In the genomic region with DNA sequence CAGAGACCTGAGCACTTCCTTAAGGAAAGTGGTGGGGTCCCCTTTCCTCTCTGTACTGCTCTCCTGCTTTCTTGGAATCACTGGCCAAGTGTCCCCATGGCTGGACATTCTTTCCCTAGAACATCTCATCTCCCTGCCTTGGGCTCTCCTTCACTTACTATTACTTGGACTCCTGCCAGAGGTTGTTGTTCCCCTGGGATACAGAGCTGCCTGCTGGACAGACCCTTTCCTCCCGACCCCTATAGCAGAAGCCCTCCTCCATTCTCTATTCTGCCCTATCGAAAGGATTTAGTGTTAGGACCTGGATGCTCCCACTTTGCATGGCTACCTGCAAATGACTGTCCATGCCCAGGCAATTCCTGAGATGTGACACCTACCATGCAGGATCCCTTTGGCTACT, we compare ENCODE assay signal across 19 cellular contexts.
DNase-seq lines count a peak whose midpoint lies in the region; ATAC-seq and TF ChIP-seq lines count a peak whose summit lies in the region.
"Had no signal": no experiment of that assay in that cellular context is flagged by ENCODE, and none has a peak within 500 bp of the region (broad histone marks: within the 10 kb centered on the region; RNA-seq: fewer than 3 reads in every experiment).

No MANE protein-coding gene starts in this region.

- H3K9me3 Mint-ChIP-seq in type B pancreatic cell = no peaks in the 10 kb centered on the region
- H3K9me3 Mint-ChIP-seq: CD8-positive, alpha-beta T cell; HFFc6 had no signal

- no peaks in the 10 kb centered on the region for H3K4me1 Mint-ChIP-seq in type B pancreatic cell (ENCODE audit: unreplicated experiment)
- H3K4me1 Mint-ChIP-seq: CD4-positive, CD25-positive, alpha-beta regulatory T cell had no signal

- H3K4me3 Mint-ChIP-seq in type B pancreatic cell = no peak overlapping the region
- H3K4me3 Mint-ChIP-seq: CD4-positive, CD25-positive, alpha-beta regulatory T cell; CD8-positive, alpha-beta T cell; HFFc6 had no signal

- H3K27me3 Mint-ChIP-seq in type B pancreatic cell = peaks cover 23% of the 10 kb centered on the region
- H3K27me3 Mint-ChIP-seq: CD4-positive, CD25-positive, alpha-beta regulatory T cell had no signal

- WGBS in right cardiac atrium = 68% methylated on average over 2 of the region's 2 CpGs
- WGBS in esophagus muscularis mucosa = 92% methylated on average over 2 of the region's 2 CpGs

- H3K36me3 ChIP-seq in right atrium auricular region (no peaks in the 10 kb centered on the region), esophagus muscularis mucosa (no peaks in the 10 kb centered on the region)
- H3K36me3 ChIP-seq: HAP-1 had no signal

- no peak for TF ChIP-seq POLR2A in esophagus muscularis mucosa (IDR thresholded peaks at IDR 0.05; ENCODE audit: low read depth)

- H3K4me3 ChIP-seq in right atrium auricular region (no peak overlapping the region), right cardiac atrium (ENCODE audit: low read length) (no peak overlapping the region), esophagus muscularis mucosa (no peak overlapping the region)
- H3K4me3 ChIP-seq: A549, HAP-1 had no signal

- peak; percentile 4 for DNase-seq in right atrium auricular region (ENCODE audit: low spot score)
- DNase-seq in right cardiac atrium = no peak
- DNase-seq in esophagus muscularis mucosa (ENCODE audit: extremely low spot score) = peak; percentile 57
- DNase-seq in type B pancreatic cell (ENCODE audit: extremely low spot score, unreplicated experiment) = peak; percentile 10
- no peak for DNase-seq in NCI-H524 (lab: John Stamatoyannopoulos, UW)
- DNase-seq in T-helper 9 cell = no peak
- DNase-seq: 8988T; ACHN; AML-193; C1 segment of cervical spinal cord; Caco-2; CD4-positive, CD25-positive, alpha-beta regulatory T cell; CD8-positive, alpha-beta T cell; DMS153; DND-41; GOT3; HFFc6 had no signal

- intact Hi-C loops in right cardiac atrium (cut with DNase I) (no loop called here), esophagus muscularis mucosa (cut with DNase I) (no loop called here)

- no peaks in the 10 kb centered on the region for H3K36me3 Mint-ChIP-seq in type B pancreatic cell
- H3K36me3 Mint-ChIP-seq: CD4-positive, CD25-positive, alpha-beta regulatory T cell; CD8-positive, alpha-beta T cell had no signal

- no peak for TF ChIP-seq EP300 in esophagus muscularis mucosa (IDR thresholded peaks at IDR 0.05)

- H3K9me3 ChIP-seq in right atrium auricular region (no peaks in the 10 kb centered on the region), right cardiac atrium (ENCODE audit: control insufficient read depth, low read length) (no peaks in the 10 kb centered on the region), esophagus muscularis mucosa (no peaks in the 10 kb centered on the region)
- H3K9me3 ChIP-seq: A549, Caco-2, HAP-1 had no signal

- ATAC-seq in right cardiac atrium = no peak
- ATAC-seq: A549; CD8-positive, alpha-beta T cell had no signal

- H3K27me3 ChIP-seq in right atrium auricular region (no peaks in the 10 kb centered on the region), right cardiac atrium (ENCODE audit: control insufficient read depth, insufficient read depth) (no peaks in the 10 kb centered on the region), esophagus muscularis mucosa (no peaks in the 10 kb centered on the region)

- H3K4me1 ChIP-seq in right atrium auricular region (no peaks in the 10 kb centered on the region), right cardiac atrium (ENCODE audit: control insufficient read depth, insufficient read depth, low read length) (no peaks in the 10 kb centered on the region), esophagus muscularis mucosa (peaks cover 0 to 3% (median 0%) of the 10 kb centered on the region in 4 donors)
- H3K4me1 ChIP-seq: Caco-2, HAP-1 had no signal

- no peak overlapping the region for H3K27ac Mint-ChIP-seq in type B pancreatic cell
- H3K27ac Mint-ChIP-seq: CD4-positive, CD25-positive, alpha-beta regulatory T cell; CD8-positive, alpha-beta T cell; HFFc6 had no signal

- no peak for TF ChIP-seq CTCF in right atrium auricular region (IDR thresholded peaks at IDR 0.05)
- no peak for TF ChIP-seq CTCF in esophagus muscularis mucosa (IDR thresholded peaks at IDR 0.05)
- no peak for TF ChIP-seq CTCF in type B pancreatic cell (conservative IDR thresholded peaks at IDR 0.05)

- H3K27ac ChIP-seq in right atrium auricular region (no peak overlapping the region), right cardiac atrium (ENCODE audit: low read length) (no peak overlapping the region), esophagus muscularis mucosa (replicated peaks in 1 of 4) (no peak overlapping the region)
- H3K27ac ChIP-seq: A549 had no signal

Comparison
In these comparisons a context has a peak if more than half of its experiments do, and no peak if none do; other contexts are left out.
1. DNase-seq: peak in right atrium auricular region (single experiment), esophagus muscularis mucosa (single experiment) and type B pancreatic cell (single experiment); none in right cardiac atrium (0 of 3), NCI-H524 (0 of 2) and T-helper 9 cell (single experiment).